Comparison of ENCODE assay signal across 8 cellular contexts in genomic region chr19:19404879-19405860, GRCh38. TPM values are rescaled to one million over a fixed set of nuclear protein-coding genes. Genes with fewer than 3 reads are reported as not detected.
A peak's percentile ranks its signal among the peaks of the same experiment; 100 is the strongest.
DNase-seq lines count a peak whose midpoint lies in the region; ATAC-seq, FAIRE-seq and TF ChIP-seq lines count a peak whose summit lies in the region.

Gene GATAD2A (plus strand): TSS chr19:19405675. CDS start chr19:19465346, 59,671 bp downstream.

- H3K27ac ChIP-seq in right atrium auricular region (peak within 1 kb of the TSS; percentile 87), uterus (peak within 1 kb of the TSS; percentile 83 to 88)

- FAIRE-seq in GM12892 (lab: Jason Lieb, UNC): peak; percentile 94

- ATAC-seq in HG02763 (IDR thresholded peaks at IDR 0.05; ENCODE audit: unreplicated experiment): peak; percentile 74

- TF ChIP-seq POLR2A in GM12892 (IDR thresholded peaks at IDR 0.05; ENCODE audit: low read depth, low read length): peak; percentile 63; the same call in 1 of the 2 replicates
- peak; percentile 44 to 56 for TF ChIP-seq POLR2A in uterus (IDR thresholded peaks at IDR 0.05)

- no peaks in the 10 kb centered on the region for H3K36me3 ChIP-seq in right atrium auricular region
- H3K36me3 ChIP-seq in uterus: no peaks in the 10 kb centered on the region

- H3K9me3 ChIP-seq in right atrium auricular region: no peaks in the 10 kb centered on the region
- H3K9me3 ChIP-seq in uterus: no peaks in the 10 kb centered on the region

- peak; percentile 22 to 72 for TF ChIP-seq CTCF in right atrium auricular region (IDR thresholded peaks at IDR 0.05)
- peak in 3 of 4 experiments; percentile 38 to 53 (median 43) for TF ChIP-seq CTCF in uterus (IDR thresholded peaks at IDR 0.05)

- H3K27me3 ChIP-seq in right atrium auricular region (no peaks in the 10 kb centered on the region), uterus (no peaks in the 10 kb centered on the region)

- intact Hi-C loops in T-helper 2 cell treated with Interferon-gamma antibody and Interleukin-4, amounts not matched to agents 100 ng/mL and 5 ng/mL, for 36 hours (cut with micrococcal nuclease): loop anchor here (1.0 to 10.0 kb wide), 4 partner anchors 20 to 370 kb away; partner anchors contain the start of genes ARMC6, BORCS8, RFXANK and SUGP2
- intact Hi-C loops in uterus (cut with DNase I; ENCODE audit: low total_unique reads): no loop called here

- H3K4me3 ChIP-seq in right atrium auricular region: peak within 1 kb of the TSS; percentile 83 to 90
- peak within 1 kb of the TSS; percentile 84 to 97 for H3K4me3 ChIP-seq in uterus

- H3K4me1 ChIP-seq in right atrium auricular region (peaks cover 0 to 49% of the 10 kb centered on the region in 2 donors), uterus (peaks cover 0 to 9% of the 10 kb centered on the region in 2 donors)

- peak; percentile 77 for DNase-seq in GM12892 (ENCODE audit: insufficient read length)
- peak; percentile 78 to 91 (median 86) for DNase-seq in NCI-H1417 (lab: John Stamatoyannopoulos, UW)
- DNase-seq in anterior cingulate cortex (lab: John Stamatoyannopoulos, UW): peak; percentile 26 to 97 (median 90)
- DNase-seq in right atrium auricular region (ENCODE audit: low spot score): peak; percentile 95
- peak; percentile 94 for DNase-seq in putamen (ENCODE audit: low spot score)
- DNase-seq in uterus: peak; percentile 92 to 96

RNA-seq across cellular contexts. Expression of gene GATAD2A, which starts in this region (rescaled TPM):
- polyA plus RNA-seq in GM12892 (2012; ENCODE audit: missing spikeins): 20.5 TPM
- total RNA-seq in T-helper 2 cell treated with Interferon-gamma antibody and Interleukin-4, amounts not matched to agents 100 ng/mL and 5 ng/mL, for 36 hours: 123 and 129 TPM in 2 replicates
- total RNA-seq in right atrium auricular region (10 to 100 TPM; 27.7 to 32.9 TPM), uterus (10 to 100 TPM in 3 of 4 donors, 1 to 10 TPM in 1; 9.7 to 65.1 (median 22.3) TPM)

Comparison
In these comparisons a context has a peak if more than half of its experiments do, and no peak if none do; other contexts are left out.
1. Peak in every context shown above with its lines: DNase-seq, ATAC-seq, H3K4me3 ChIP-seq and H3K27ac ChIP-seq.